In the genomic region with DNA sequence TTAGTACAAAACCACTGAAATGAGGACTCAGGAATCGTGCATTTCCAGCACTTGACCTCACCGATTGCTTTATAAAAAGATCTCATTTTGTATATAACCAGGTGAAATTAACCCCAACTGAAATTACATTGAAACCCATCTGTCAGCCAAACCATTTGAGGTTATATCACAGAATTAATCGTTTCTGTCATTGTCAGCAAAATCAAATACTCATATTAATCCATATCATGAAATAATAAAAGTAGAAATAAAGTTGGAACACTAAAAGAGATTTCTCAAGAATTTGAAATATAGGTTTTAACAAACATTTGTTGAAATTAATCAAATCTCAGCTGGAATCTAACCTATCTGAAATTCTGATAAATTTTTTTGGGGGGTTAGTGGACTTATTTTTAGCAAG, we compare ENCODE assay signal across 12 cellular contexts. TPM values are rescaled to one million over a fixed set of nuclear protein-coding genes. Genes with fewer than 3 reads are reported as not detected.
"Had no signal": no experiment of that assay in that cellular context is flagged by ENCODE, and none has a peak within 500 bp of the region (broad histone marks: within the 10 kb centered on the region; RNA-seq: fewer than 3 reads in every experiment).

No MANE protein-coding gene starts in this region.

- H3K36me3 ChIP-seq: HAP-1 had no signal

- DNase-seq: GM23248, GOT3, H7, HFFc6, Karpas-422, KBM-7 had no signal

- H3K9ac ChIP-seq: GM23248, KMS-11 had no signal

- ATAC-seq: HCT116 had no signal

- H3K9me3 ChIP-seq: HAP-1 had no signal

- H3K27ac ChIP-seq: GM23248, KMS-11 had no signal

- H2AFZ ChIP-seq: GM23248 had no signal

- H3K4me2 ChIP-seq: KMS-11 had no signal

- H3K4me1 ChIP-seq: HAP-1 had no signal

- H3K4me3 ChIP-seq: GM23248, HAP-1 had no signal

- FAIRE-seq: HTR-8/SVneo had no signal

RNA-seq across cellular contexts. Expression of a gene that starts 23.7 kb away (rescaled TPM):
- total RNA-seq: GM23248, H4, HFFc6, HT-29 had no signal
- polyA plus RNA-seq: GM23248 had no signal
